ENCODE assay signal across 8 cellular contexts in the genomic region with DNA sequence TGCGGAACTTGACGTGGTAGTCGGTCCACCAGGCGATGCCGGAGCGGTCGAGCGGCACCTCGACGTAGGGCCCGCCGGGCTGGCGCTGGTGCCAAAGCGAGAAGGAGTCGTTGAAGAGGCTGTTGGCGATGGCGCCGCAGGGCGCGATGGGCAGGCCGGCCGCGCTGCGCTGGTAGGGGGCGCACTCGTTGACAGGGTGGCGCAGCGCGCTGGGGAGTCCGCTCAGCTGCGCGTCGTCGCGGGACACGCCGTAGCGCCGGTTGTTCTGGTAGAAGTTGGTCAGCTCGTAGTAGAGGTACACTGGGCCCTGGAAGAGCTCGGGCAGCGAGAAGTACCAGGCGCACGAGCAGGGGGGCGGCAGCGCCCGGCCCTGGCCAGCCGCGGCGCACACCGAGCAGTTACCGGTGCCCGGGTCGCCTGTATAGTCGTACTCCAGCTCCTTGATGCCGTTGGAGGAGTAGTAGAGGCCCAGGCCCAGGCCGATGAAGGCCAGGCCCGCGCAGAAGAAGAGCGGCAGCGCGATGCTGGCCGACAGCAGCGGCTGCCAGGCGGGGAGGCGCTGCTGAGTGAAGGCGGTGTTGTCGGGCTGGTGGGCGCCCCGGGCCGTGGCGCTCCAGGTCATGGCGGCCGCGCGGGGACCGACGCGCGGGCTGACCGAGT. TPM values are rescaled to one million over a fixed set of nuclear protein-coding genes. Genes with fewer than 3 reads are reported as not detected.
DNase-seq lines count a peak whose midpoint lies in the region; ATAC-seq, FAIRE-seq and TF ChIP-seq lines count a peak whose summit lies in the region.

No MANE protein-coding gene starts in this region.

- TF ChIP-seq CTCF in dorsolateral prefrontal cortex (IDR thresholded peaks at IDR 0.05 in 54 of 56, conservative IDR thresholded peaks at IDR 0.05 in 2 of 56; ENCODE audit: low read depth in 1 of 56, partially characterized antibody in 56 of 56) = peak in 35 of 56 donors; percentile 9 to 46 (median 26)

- H3K4me3 ChIP-seq in dorsolateral prefrontal cortex = peak overlapping the region; percentile 9 to 70 (median 50)

- DNase-seq in AG20443 (ENCODE audit: low spot score) = peak; percentile 70
- no peak for DNase-seq in HTR-8/SVneo (ENCODE audit: insufficient read length, low spot score)
- peak; percentile 83 for DNase-seq in activated CD4-positive, alpha-beta T cell treated with anti-CD3 and anti-CD28 coated beads, Interleukin-2, amount 50 U/mL, for 1 hour
- DNase-seq in dorsolateral prefrontal cortex = no peak
- peak; percentile 15 for DNase-seq in medulla oblongata (ENCODE audit: extremely low spot score)
- DNase-seq in stimulated activated CD4-positive, alpha-beta T cell treated with anti-CD3 and anti-CD28 coated beads, TNF-alpha, amount 100 ng/mL, for 48 hours (ENCODE audit: low read depth in 3 of 3) = peak; percentile 47 to 71 (median 52)
- no peak for DNase-seq in epidermal melanocyte (ENCODE audit: insufficient read length, low spot score)

- peak; percentile 90 for FAIRE-seq in HTR-8/SVneo (lab: Jason Lieb, UNC)

- H3K27me3 ChIP-seq in dorsolateral prefrontal cortex = peaks cover 0 to 89% (median 59%) of the 10 kb centered on the region in 45 donors

- H3K27ac ChIP-seq in dorsolateral prefrontal cortex = peak overlapping the region in 16 of 59 donors; percentile 2 to 80 (median 36)

- ATAC-seq in GM18873 (IDR thresholded peaks at IDR 0.05; ENCODE audit: low FRiP score, unreplicated experiment) = no peak

- intact Hi-C loops in dorsolateral prefrontal cortex (cut with DNase I) = no loop called here

RNA-seq across cellular contexts. Expression of a gene that starts 0.5 kb away (rescaled TPM):
- total RNA-seq in dorsolateral prefrontal cortex = 1 to 10 TPM in 30 of 120 experiments, under 1 TPM in 86, not detected in 4; 0.10 to 5.3 (median 0.61) TPM

RNA-seq across cellular contexts. Expression of a gene that starts 40.7 kb away (rescaled TPM):
- total RNA-seq in dorsolateral prefrontal cortex = 10 to 100 TPM in 100 of 120 experiments, 1 to 10 TPM in 20; 6.3 to 39.4 (median 13.3) TPM

Comparison
In these comparisons a context has a peak if more than half of its experiments do, and no peak if none do; other contexts are left out.
1. DNase-seq: peak in AG20443 (single experiment), activated CD4-positive, alpha-beta T cell treated with anti-CD3 and anti-CD28 coated beads, Interleukin-2, amount 50 U/mL, for 1 hour (single experiment), medulla oblongata (single experiment) and stimulated activated CD4-positive, alpha-beta T cell treated with anti-CD3 and anti-CD28 coated beads, TNF-alpha, amount 100 ng/mL, for 48 hours (3 of 3); none in HTR-8/SVneo (single experiment), dorsolateral prefrontal cortex (0 of 10) and epidermal melanocyte (single experiment).